34 cellular contexts compared by ENCODE assay signal in genomic region chr6:28468056-28468455, GRCh38. TPM values are rescaled to one million over a fixed set of nuclear protein-coding genes. Genes with fewer than 3 reads are reported as not detected.
"Had no signal": no experiment of that assay in that cellular context is flagged by ENCODE, and none has a peak within 500 bp of the region (broad histone marks: within the 10 kb centered on the region; RNA-seq: fewer than 3 reads in every experiment).

No MANE protein-coding gene starts in this region.

- H3K36me3 Mint-ChIP-seq: stimulated activated effector memory CD8-positive, alpha-beta T cell treated with anti-CD3 and anti-CD28 coated beads, Interleukin-12 subunit alpha, Interleukin-12 subunit beta, amount 100 ng/mL, for 72 hours; stimulated activated memory B cell treated with anti-CD40 and anti-IgM and Interleukin-4, amounts not matched to agents 10 μg/mL and 1 μg/mL and 100 μg/mL, for 72 hours had no signal

- H3K4me3 Mint-ChIP-seq: stimulated activated effector memory CD8-positive, alpha-beta T cell treated with anti-CD3 and anti-CD28 coated beads, Interleukin-12 subunit alpha, Interleukin-12 subunit beta, amount 100 ng/mL, for 72 hours; stimulated activated memory B cell treated with anti-CD40 and anti-IgM and Interleukin-4, amounts not matched to agents 10 μg/mL and 1 μg/mL and 100 μg/mL, for 72 hours; stimulated activated naive B cell treated with anti-CD40 and anti-IgM and Interleukin-4, amounts not matched to agents 10 μg/mL and 1 μg/mL and 100 μg/mL, for 72 hours; stimulated activated naive CD8-positive, alpha-beta T cell treated with anti-CD3 and anti-CD28 coated beads, Interleukin-15, amount 100 ng/mL, for 72 hours; stimulated activated naive CD8-positive, alpha-beta T cell treated with anti-CD3 and anti-CD28 coated beads, Interleukin-15, Interleukin-2, amounts not matched to agents 100 ng/mL and 50 ng/mL, for 24 hours; type B pancreatic cell had no signal

- H3K4me1 Mint-ChIP-seq: stimulated activated effector memory CD8-positive, alpha-beta T cell treated with anti-CD3 and anti-CD28 coated beads, Interleukin-12 subunit alpha, Interleukin-12 subunit beta, amount 100 ng/mL, for 72 hours; stimulated activated memory B cell treated with anti-CD40 and anti-IgM and Interleukin-4, amounts not matched to agents 10 μg/mL and 1 μg/mL and 100 μg/mL, for 72 hours; stimulated activated naive B cell treated with anti-CD40 and anti-IgM and Interleukin-4, amounts not matched to agents 10 μg/mL and 1 μg/mL and 100 μg/mL, for 72 hours; stimulated activated naive CD8-positive, alpha-beta T cell treated with anti-CD3 and anti-CD28 coated beads, Interleukin-15, amount 100 ng/mL, for 72 hours had no signal

- DNase-seq: stimulated activated CD4-positive, alpha-beta T cell treated with anti-CD3 and anti-CD28 coated beads, Interleukin-2, amount 100 ng/mL, for 48 hours; stimulated activated CD4-positive, alpha-beta T cell treated with anti-CD3 and anti-CD28 coated beads, Interleukin-4, amount 100 ng/mL, for 1 hour; stimulated activated CD4-positive, alpha-beta T cell treated with anti-CD3 and anti-CD28 coated beads, Interleukin-4, amount 100 ng/mL, for 24 hours; stimulated activated CD4-positive, alpha-beta T cell treated with anti-CD3 and anti-CD28 coated beads, Interleukin-4, amount 100 ng/mL, for 4 hours; stimulated activated CD8-positive, alpha-beta memory T cell treated with anti-CD3 and anti-CD28 coated beads, Interleukin-4, amount 100 ng/mL, for 48 hours; stimulated activated naive B cell treated with anti-CD40 and anti-IgM and Interleukin-4, amounts not matched to agents 10 μg/mL and 1 μg/mL and 100 μg/mL, for 72 hours; stimulated activated naive CD4-positive, alpha-beta T cell; stimulated activated naive CD4-positive, alpha-beta T cell treated with Interleukin-2 at 50 U/mL for 16 hours; stimulated activated naive CD8-positive, alpha-beta T cell treated with anti-CD3 and anti-CD28 coated beads, Interleukin-15, amount 100 ng/mL, for 72 hours; stimulated activated naive CD8-positive, alpha-beta T cell treated with anti-CD3 and anti-CD28 coated beads, Interleukin-15, Interleukin-2, amounts not matched to agents 100 U/mL and 50 U/mL, for 24 hours; stomach; substantia nigra; thyroid gland; tibial artery; transverse colon; trophoblast cell; upper lobe of left lung; upper lobe of right lung; uterus had no signal

- H3K27ac ChIP-seq: stomach, suprapubic skin, testis, thoracic aorta, thyroid gland, tibial artery, tibial nerve, transverse colon, upper lobe of left lung, upper lobe of right lung, uterus, vagina had no signal

- H3K4me1 ChIP-seq: stomach, suprapubic skin, testis, thyroid gland, tibial artery, tibial nerve, transverse colon, upper lobe of left lung, upper lobe of right lung, uterus, vagina had no signal

- H3K9me3 ChIP-seq: suprapubic skin, testis, thoracic aorta, thyroid gland, transverse colon, upper lobe of left lung, upper lobe of right lung, uterus, vagina had no signal

- FAIRE-seq: urothelium cell line had no signal

- H3K27me3 ChIP-seq: testis, thyroid gland, upper lobe of left lung, uterus, vagina had no signal

- H3K27ac Mint-ChIP-seq: stimulated activated effector memory CD8-positive, alpha-beta T cell treated with anti-CD3 and anti-CD28 coated beads, Interleukin-12 subunit alpha, Interleukin-12 subunit beta, amount 100 ng/mL, for 72 hours; stimulated activated memory B cell treated with anti-CD40 and anti-IgM and Interleukin-4, amounts not matched to agents 10 μg/mL and 1 μg/mL and 100 μg/mL, for 72 hours; stimulated activated naive B cell treated with anti-CD40 and anti-IgM and Interleukin-4, amounts not matched to agents 10 μg/mL and 1 μg/mL and 100 μg/mL, for 72 hours; stimulated activated naive CD8-positive, alpha-beta T cell treated with anti-CD3 and anti-CD28 coated beads, Interleukin-15, amount 100 ng/mL, for 72 hours; stimulated activated naive CD8-positive, alpha-beta T cell treated with anti-CD3 and anti-CD28 coated beads, Interleukin-15, Interleukin-2, amounts not matched to agents 100 ng/mL and 50 ng/mL, for 24 hours; type B pancreatic cell had no signal

- ATAC-seq: stimulated activated effector memory CD8-positive, alpha-beta T cell treated with anti-CD3 and anti-CD28 coated beads, Interleukin-12 subunit alpha, Interleukin-12 subunit beta, amount 100 ng/mL, for 72 hours; stimulated activated memory B cell treated with anti-CD40 and anti-IgM and Interleukin-4, amounts not matched to agents 10 μg/mL and 1 μg/mL and 100 μg/mL, for 72 hours; stimulated activated naive B cell treated with anti-CD40 and anti-IgM and Interleukin-4, amounts not matched to agents 10 μg/mL and 1 μg/mL and 100 μg/mL, for 72 hours; stimulated activated naive CD8-positive, alpha-beta T cell treated with anti-CD3 and anti-CD28 coated beads, Interleukin-15, amount 100 ng/mL, for 72 hours; stimulated activated naive CD8-positive, alpha-beta T cell treated with anti-CD3 and anti-CD28 coated beads, Interleukin-15, Interleukin-2, amounts not matched to agents 100 U/mL and 50 U/mL, for 24 hours; upper lobe of right lung had no signal

- H3K4me3 ChIP-seq: stomach, suprapubic skin, testis, thoracic aorta, thyroid gland, tibial artery, tibial nerve, transverse colon, upper lobe of left lung, upper lobe of right lung, uterus, vagina had no signal

- H3K36me3 ChIP-seq: stomach, suprapubic skin, thoracic aorta, thyroid gland, tibial artery, tibial nerve, transverse colon, upper lobe of left lung, upper lobe of right lung, uterus, vagina had no signal

- H3K9me3 Mint-ChIP-seq: stimulated activated effector memory CD8-positive, alpha-beta T cell treated with anti-CD3 and anti-CD28 coated beads, Interleukin-12 subunit alpha, Interleukin-12 subunit beta, amount 100 ng/mL, for 72 hours; stimulated activated naive CD8-positive, alpha-beta T cell treated with anti-CD3 and anti-CD28 coated beads, Interleukin-15, amount 100 ng/mL, for 72 hours had no signal

RNA-seq across cellular contexts. Expression of gene GPX6, which starts 47.5 kb away (rescaled TPM):
- total RNA-seq: stomach, subcutaneous adipose tissue, suprapubic skin, temporal lobe, thoracic aorta, thyroid gland, tibial nerve, transverse colon, upper lobe of left lung, upper lobe of right lung, ureter, urinary bladder, uterus, vagina had no signal
- polyA plus RNA-seq: stomach, thymus, urinary bladder had no signal

RNA-seq across cellular contexts. Expression of gene GPX5, which starts 57.6 kb away (rescaled TPM):
- total RNA-seq: stomach, subcutaneous adipose tissue, suprapubic skin, temporal lobe, thoracic aorta, thyroid gland, tibial nerve, transverse colon, upper lobe of left lung, upper lobe of right lung, ureter, urinary bladder, uterus, vagina had no signal
- polyA plus RNA-seq: stomach, urinary bladder had no signal
